Comparison of ENCODE assay signal across 8 cellular contexts in the genomic region with DNA sequence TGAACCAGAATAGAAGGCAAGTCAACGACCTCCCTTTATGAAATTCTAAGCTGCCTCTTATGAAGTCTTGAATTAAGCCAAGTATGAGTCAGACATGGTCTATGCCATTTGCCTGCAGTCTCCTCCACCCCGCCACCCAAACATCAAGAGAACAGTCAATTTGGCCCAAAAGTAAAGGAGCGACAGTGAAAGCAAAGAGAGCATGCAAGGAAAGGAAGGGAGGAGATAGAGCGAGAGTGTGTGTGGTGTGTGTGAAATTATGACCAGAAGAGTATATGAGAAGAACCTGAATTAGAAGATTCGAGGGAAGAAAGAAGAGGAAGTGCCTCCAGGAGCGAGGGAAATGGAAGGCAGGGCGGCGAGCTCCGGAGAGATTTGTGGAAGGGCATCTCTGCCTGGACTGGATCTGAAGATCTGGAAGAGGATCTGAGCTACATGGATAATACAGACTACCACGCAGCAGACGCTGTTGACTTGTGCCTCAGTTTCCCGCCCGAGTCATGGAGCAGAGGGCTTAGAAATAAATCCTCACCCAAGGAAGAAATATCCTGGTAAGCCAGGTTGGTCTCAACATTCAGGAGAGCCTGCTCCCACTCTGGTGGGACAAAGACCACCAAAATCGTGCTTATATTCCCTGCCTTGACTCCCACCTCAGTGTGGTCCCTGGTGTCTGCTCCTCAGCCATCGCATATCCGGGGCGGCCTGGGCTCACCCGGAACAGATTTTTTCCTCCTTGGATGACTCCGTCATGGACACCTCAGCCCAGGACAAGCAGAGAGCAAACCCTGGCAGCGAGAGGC. TPM values are rescaled to one million over a fixed set of nuclear protein-coding genes. Genes with fewer than 3 reads are reported as not detected.
DNase-seq lines count a peak whose midpoint lies in the region; ATAC-seq and TF ChIP-seq lines count a peak whose summit lies in the region.

No MANE protein-coding gene starts in this region.

- H3K9me3 ChIP-seq in AG04450 (ENCODE audit: control insufficient read depth, insufficient read depth, low read length) (peaks cover 4% of the 10 kb centered on the region; the same call in 1 of the 2 replicates), OCI-LY3 (ENCODE audit: insufficient read depth, low read length) (no peaks in the 10 kb centered on the region), mammary epithelial cell (replicated peaks; ENCODE audit: insufficient read depth, low read length) (no peaks in the 10 kb centered on the region), liver (ENCODE audit: control insufficient read depth in 4 of 4, low read length in 3 of 4) (no peaks in the 10 kb centered on the region), thoracic aorta (no peaks in the 10 kb centered on the region)

- peaks cover 11% of the 10 kb centered on the region for H3K4me1 ChIP-seq in OCI-LY3 (ENCODE audit: low read length)
- peaks cover 15% of the 10 kb centered on the region for H3K4me1 ChIP-seq in mammary epithelial cell (ENCODE audit: insufficient read depth, low read length)
- peaks cover 2 to 29% (median 25%) of the 10 kb centered on the region in 4 donors for H3K4me1 ChIP-seq in liver (ENCODE audit: control insufficient read depth in 4 of 4, insufficient read depth in 4 of 4, low read length in 3 of 4)
- H3K4me1 ChIP-seq in thoracic aorta (ENCODE audit: control insufficient read depth in 1 of 2, low read depth in 2 of 2) = peaks cover 19 to 32% of the 10 kb centered on the region in 2 donors

- H4K20me1 ChIP-seq in OCI-LY3 (ENCODE audit: insufficient read depth, low read length) (no peaks in the 10 kb centered on the region), mammary epithelial cell (ENCODE audit: insufficient read depth, low read length) (no peaks in the 10 kb centered on the region)

- intact Hi-C loops in mammary epithelial cell (cut with micrococcal nuclease) = loop anchor here (10.0 kb wide), 1 partner anchor 261 kb away; the partner anchor contains the start of gene GPAM

- TF ChIP-seq CTCF in AG04450 (IDR thresholded peaks at IDR 0.05; ENCODE audit: low read depth, low read length) (no peak), OCI-LY3 (IDR thresholded peaks at IDR 0.05; ENCODE audit: low read depth, low read length) (no peak), mammary epithelial cell (conservative IDR thresholded peaks at IDR 0.05 in 1 of 2, IDR thresholded peaks at IDR 0.05 in 1 of 2; ENCODE audit: extremely low read depth in 1 of 2, insufficient read depth in 1 of 2, low read depth in 1 of 2, low read length in 2 of 2) (no peak), liver (IDR thresholded peaks at IDR 0.05; ENCODE audit: low read depth, low read length, missing input control) (no peak), thoracic aorta (IDR thresholded peaks at IDR 0.05) (no peak)

- POLR2A ChIA-PET in AG04450 (lab: Yijun Ruan, JAX) = interaction anchor here (0.8 kb wide), 1 partner anchor 28 kb away, joined by 3 read pairs; no protein-coding TSS in a partner anchor

- H3K4me2 ChIP-seq in OCI-LY3 (ENCODE audit: low read length) (peak overlapping the region; percentile 91), mammary epithelial cell (ENCODE audit: insufficient read depth, low read depth, low read length) (peak overlapping the region; percentile 86)

- H3K79me2 ChIP-seq in OCI-LY3 (ENCODE audit: low read length) = peaks cover 43% of the 10 kb centered on the region
- peaks cover 71% of the 10 kb centered on the region for H3K79me2 ChIP-seq in mammary epithelial cell (ENCODE audit: insufficient read depth, low read length)

- no TSS peak for BruUV-seq in mammary epithelial cell (replicated peaks; lab: Mats Ljungman, UMichigan)

- H2AFZ ChIP-seq in OCI-LY3 (ENCODE audit: low read depth, low read length) = peak overlapping the region; percentile 88
- H2AFZ ChIP-seq in mammary epithelial cell (ENCODE audit: low read depth, low read length) = peak overlapping the region; percentile 98

- no peaks in the 10 kb centered on the region for H3K27me3 ChIP-seq in AG04450 (ENCODE audit: control insufficient read depth, insufficient read depth, low read length)
- no peaks in the 10 kb centered on the region for H3K27me3 ChIP-seq in OCI-LY3 (ENCODE audit: low read depth, low read length)
- no peaks in the 10 kb centered on the region for H3K27me3 ChIP-seq in mammary epithelial cell (ENCODE audit: insufficient read depth, low read length)
- H3K27me3 ChIP-seq in liver (ENCODE audit: control insufficient read depth in 4 of 4, insufficient read depth in 4 of 4, low read length in 3 of 4) = no peaks in the 10 kb centered on the region
- H3K27me3 ChIP-seq in thoracic aorta (replicated peaks; ENCODE audit: insufficient read depth) = no peaks in the 10 kb centered on the region

- peak overlapping the region; percentile 99 for H3K9ac ChIP-seq in OCI-LY3 (ENCODE audit: low read length)
- peak overlapping the region; percentile 98 for H3K9ac ChIP-seq in mammary epithelial cell (ENCODE audit: insufficient read depth, low read length)
- peak overlapping the region; percentile 82 to 97 for H3K9ac ChIP-seq in liver (ENCODE audit: low read depth in 1 of 2, low read length in 2 of 2)

- no peak for DNase-seq in AG04450 (ENCODE audit: low read depth, low spot score)
- peak; percentile 20 for DNase-seq in mammary epithelial cell
- DNase-seq in thoracic aorta (ENCODE audit: low spot score) = no peak
- no peak for DNase-seq in NCI-H774 (lab: John Stamatoyannopoulos, UW)
- no peak for DNase-seq in occipital lobe (lab: John Stamatoyannopoulos, UW)

- H3K36me3 ChIP-seq in OCI-LY3 (replicated peaks; ENCODE audit: low read depth, low read length) (peaks cover 15% of the 10 kb centered on the region), mammary epithelial cell (ENCODE audit: insufficient read depth, low read length) (peaks cover 13% of the 10 kb centered on the region), liver (ENCODE audit: control insufficient read depth in 4 of 4, insufficient read depth in 3 of 4, low read depth in 1 of 4, low read length in 3 of 4) (peaks cover 2 to 18% (median 15%) of the 10 kb centered on the region in 4 donors), thoracic aorta (no peaks in the 10 kb centered on the region)

- peak overlapping the region; percentile 99 for H3K4me3 ChIP-seq in AG04450 (ENCODE audit: low read depth, low read length)
- H3K4me3 ChIP-seq in OCI-LY3 (ENCODE audit: low read length) = peak overlapping the region; percentile 100
- peak overlapping the region; percentile 83 to 99 (median 99) for H3K4me3 ChIP-seq in mammary epithelial cell (replicated peaks in 1 of 3; ENCODE audit: insufficient read depth in 1 of 3, low read depth in 2 of 3, low read length in 3 of 3)
- peak overlapping the region; percentile 88 to 100 (median 90) for H3K4me3 ChIP-seq in liver (ENCODE audit: low read depth in 1 of 3, low read length in 3 of 3)
- peak overlapping the region; percentile 95 for H3K4me3 ChIP-seq in thoracic aorta

- peak overlapping the region; percentile 92 for H3K27ac ChIP-seq in AG04450 (ENCODE audit: low read depth, low read length)
- peak overlapping the region; percentile 59; the same call in 1 of the 2 replicates for H3K27ac ChIP-seq in OCI-LY3 (ENCODE audit: low read length)
- H3K27ac ChIP-seq in mammary epithelial cell (ENCODE audit: insufficient read depth, low read depth, low read length) = peak overlapping the region; percentile 92
- H3K27ac ChIP-seq in liver (ENCODE audit: low read depth in 1 of 2, low read length in 2 of 2) = peak overlapping the region; percentile 82 to 86
- peak overlapping the region; percentile 87 to 93 for H3K27ac ChIP-seq in thoracic aorta

- in situ Hi-C loops in mammary epithelial cell (cut with MboI; ENCODE audit: low sequenced_read_pairs in 2 of 2) = no loop called here

- ATAC-seq in GM19463 (IDR thresholded peaks at IDR 0.05; ENCODE audit: unreplicated experiment) = peak; percentile 41
- peak; percentile 41 for ATAC-seq in thoracic aorta (ENCODE audit: insufficient number of reproducible peaks, low FRiP score, low read depth)

- no peak for TF ChIP-seq RAD21 in liver (IDR thresholded peaks at IDR 0.05)

- CTCF ChIA-PET in AG04450 (lab: Charles Lee) = interaction anchor here (1.2 to 4.0 kb wide), 4 partner anchors 10 to 939 kb away, joined by 4 to 18 read pairs (median 14); no protein-coding TSS in a partner anchor
- CTCF ChIA-PET in mammary epithelial cell (lab: Charles Lee; ENCODE audit: low non-redundant PET) = no interaction called here

- 7% methylated on average over 15 of the region's 20 CpGs for WGBS in mammary epithelial cell (ENCODE audit: low coverage, missing lambda C conversion rate)
- WGBS in liver = 5% methylated on average over 20 of the region's 20 CpGs

- dilution Hi-C loops in mammary epithelial cell (cut with HindIII; ENCODE audit: low sequenced_read_pairs) = no loop called here

TF ChIP-seq in liver, 16 proteins besides CTCF, POLR2A, EP300 and RAD21 (continues in another document):
- TF ChIP-seq SP1 (IDR thresholded peaks at IDR 0.05) = no peak
- no peak for TF ChIP-seq FOXA2 (IDR thresholded peaks at IDR 0.05)
- no peak for TF ChIP-seq NR2F2 (IDR thresholded peaks at IDR 0.05)
- TF ChIP-seq YY1 (IDR thresholded peaks at IDR 0.05) = no peak
- no peak for TF ChIP-seq HNF4G (IDR thresholded peaks at IDR 0.05)
- TF ChIP-seq HNF4A (conservative IDR thresholded peaks at IDR 0.05) = no peak

RNA-seq across cellular contexts. Expression of gene ZDHHC6, which starts 0.5 kb away (rescaled TPM):
- polyA plus RNA-seq in AG04450 (2011; rRNA removed) (26.2 and 37.5 TPM in 2 replicates), mammary epithelial cell (21.4 TPM), liver (10 to 100 TPM; 13.2 to 18.3 TPM)
- polyA minus RNA-seq in AG04450 (2011; rRNA and poly(A)+ RNA removed) = 13.1 and 20.9 TPM in 2 replicates
- total RNA-seq in mammary epithelial cell (10 to 100 TPM; 18.3 to 37.7 TPM), liver (10 to 100 TPM; 14.1 to 19.4 TPM), thoracic aorta (10 to 100 TPM; 23.6 to 25.9 TPM), occipital lobe (28.4 TPM)
- polyA minus RNA-seq in mammary epithelial cell = 7.8 TPM

RNA-seq across cellular contexts. Expression of gene VTI1A, which starts 0.8 kb away (rescaled TPM):
- polyA plus RNA-seq in AG04450 (2011; rRNA removed) = 17.1 and 20.4 TPM in 2 replicates
- polyA minus RNA-seq in AG04450 (2011; rRNA and poly(A)+ RNA removed) = 18.1 and 24.7 TPM in 2 replicates
- total RNA-seq in mammary epithelial cell = 10 to 100 TPM; 39.3 to 41.2 TPM
- 10.9 TPM for polyA plus RNA-seq in mammary epithelial cell
- 10.5 TPM for polyA minus RNA-seq in mammary epithelial cell
- total RNA-seq in liver = 10 to 100 TPM; 13.4 to 26.9 TPM
- polyA plus RNA-seq in liver = 10 to 100 TPM in 1 of 2 donors, 1 to 10 TPM in 1; 5.5 to 12.7 TPM
- 100 to 1,000 TPM in 1 of 2 donors, 10 to 100 TPM in 1; 71.6 to 139 TPM for total RNA-seq in thoracic aorta
- total RNA-seq in occipital lobe = 70.0 TPM
